ENCODE assay signal across 21 cellular contexts in genomic region chr1:91552091-91552490, GRCh38. TPM values are rescaled to one million over a fixed set of nuclear protein-coding genes. Genes with fewer than 3 reads are reported as not detected.
DNase-seq lines count a peak whose midpoint lies in the region; ATAC-seq and TF ChIP-seq lines count a peak whose summit lies in the region.
"Had no signal": no experiment of that assay in that cellular context is flagged by ENCODE, and none has a peak within 500 bp of the region (broad histone marks: within the 10 kb centered on the region; RNA-seq: fewer than 3 reads in every experiment).

No MANE protein-coding gene starts in this region.

- TF ChIP-seq POLR2A in vagina (IDR thresholded peaks at IDR 0.05) = no peak
- no peak for TF ChIP-seq POLR2A in gastrocnemius medialis (IDR thresholded peaks at IDR 0.05)

- intact Hi-C loops in activated T-helper 1 cell treated with anti-CD3 and anti-CD28 coated beads, Interleukin-12 subunit alpha, Interleukin-12 subunit beta, Interleukin-2, Interleukin-4 antibody, amounts not matched to agents 30 ng/mL and 10 ng/mL and 1 ng/mL, durations not matched to agents 14 hours and 24 hours and 36 hours (cut with micrococcal nuclease) = loop anchor here (10.0 kb wide), 1 partner anchor 933 kb away; the partner anchor contains the start of gene GFI1
- intact Hi-C loops in vagina (cut with DNase I) (no loop called here), gastrocnemius medialis (cut with DNase I; ENCODE audit: low total_unique reads) (no loop called here)

- H3K27me3 Mint-ChIP-seq in stimulated activated naive CD8-positive, alpha-beta T cell treated with anti-CD3 and anti-CD28 coated beads, Interleukin-15, Interleukin-2, amounts not matched to agents 100 ng/mL and 50 ng/mL, for 24 hours = no peaks in the 10 kb centered on the region
- H3K27me3 Mint-ChIP-seq in activated T-helper 1 cell treated with anti-CD3 and anti-CD28 coated beads, Interleukin-12 subunit alpha, Interleukin-12 subunit beta, Interleukin-2, Interleukin-4 antibody, amounts not matched to agents 30 ng/mL and 10 ng/mL and 1 ng/mL, durations not matched to agents 14 hours and 24 hours and 36 hours (ENCODE audit: insufficient read depth) = no peaks in the 10 kb centered on the region

- TF ChIP-seq CTCF in fibroblast of pulmonary artery (IDR thresholded peaks at IDR 0.05; ENCODE audit: low read length, missing control alignments) (no peak), vagina (IDR thresholded peaks at IDR 0.05) (no peak), BE2C (IDR thresholded peaks at IDR 0.05; ENCODE audit: low read depth, low read length) (no peak), gastrocnemius medialis (IDR thresholded peaks at IDR 0.05 in 4 of 5, conservative IDR thresholded peaks at IDR 0.05 in 1 of 5) (no peak)

- H3K36me3 ChIP-seq in vagina (no peaks in the 10 kb centered on the region), BE2C (no peaks in the 10 kb centered on the region), gastrocnemius medialis (no peaks in the 10 kb centered on the region)
- H3K36me3 ChIP-seq: spleen, tibial nerve had no signal

- H3K4me1 ChIP-seq in vagina (peaks cover 44% of the 10 kb centered on the region), BE2C (no peaks in the 10 kb centered on the region), gastrocnemius medialis (peaks cover 0 to 7% of the 10 kb centered on the region in 2 donors)

- H3K4me3 Mint-ChIP-seq in stimulated activated naive CD8-positive, alpha-beta T cell treated with anti-CD3 and anti-CD28 coated beads, Interleukin-15, Interleukin-2, amounts not matched to agents 100 ng/mL and 50 ng/mL, for 24 hours = no peak overlapping the region
- H3K4me3 Mint-ChIP-seq in activated T-helper 1 cell treated with anti-CD3 and anti-CD28 coated beads, Interleukin-12 subunit alpha, Interleukin-12 subunit beta, Interleukin-2, Interleukin-4 antibody, amounts not matched to agents 30 ng/mL and 10 ng/mL and 1 ng/mL, durations not matched to agents 14 hours and 24 hours and 36 hours = peak overlapping the region; percentile 1
- H3K4me3 Mint-ChIP-seq: activated naive CD4-positive, alpha-beta T cell treated with anti-CD3 and anti-CD28 coated beads for 36 hours; stimulated activated naive CD8-positive, alpha-beta T cell treated with anti-CD3 and anti-CD28 coated beads, Interleukin-15, amount 100 ng/mL, for 72 hours had no signal

- peaks cover 95% of the 10 kb centered on the region for H3K4me1 Mint-ChIP-seq in stimulated activated naive CD8-positive, alpha-beta T cell treated with anti-CD3 and anti-CD28 coated beads, Interleukin-15, Interleukin-2, amounts not matched to agents 100 ng/mL and 50 ng/mL, for 24 hours (ENCODE audit: low read depth)
- H3K4me1 Mint-ChIP-seq in activated T-helper 1 cell treated with anti-CD3 and anti-CD28 coated beads, Interleukin-12 subunit alpha, Interleukin-12 subunit beta, Interleukin-2, Interleukin-4 antibody, amounts not matched to agents 30 ng/mL and 10 ng/mL and 1 ng/mL, durations not matched to agents 14 hours and 24 hours and 36 hours (ENCODE audit: low read depth) = peaks cover 98% of the 10 kb centered on the region

- H3K36me3 Mint-ChIP-seq in stimulated activated naive CD8-positive, alpha-beta T cell treated with anti-CD3 and anti-CD28 coated beads, Interleukin-15, Interleukin-2, amounts not matched to agents 100 ng/mL and 50 ng/mL, for 24 hours (ENCODE audit: low read depth) = no peaks in the 10 kb centered on the region
- peaks cover 7% of the 10 kb centered on the region for H3K36me3 Mint-ChIP-seq in activated T-helper 1 cell treated with anti-CD3 and anti-CD28 coated beads, Interleukin-12 subunit alpha, Interleukin-12 subunit beta, Interleukin-2, Interleukin-4 antibody, amounts not matched to agents 30 ng/mL and 10 ng/mL and 1 ng/mL, durations not matched to agents 14 hours and 24 hours and 36 hours (ENCODE audit: low read depth)

- H3K27ac ChIP-seq in vagina (peak overlapping the region; percentile 72), gastrocnemius medialis (peak overlapping the region in 1 of 4 donors; percentile 4)

- in situ Hi-C loops in gastrocnemius medialis (cut with MboI; ENCODE audit: low sequenced_read_pairs in 4 of 4) = no loop called here

- H3K9me3 ChIP-seq in vagina = no peaks in the 10 kb centered on the region
- no peaks in the 10 kb centered on the region for H3K9me3 ChIP-seq in BE2C
- no peaks in the 10 kb centered on the region for H3K9me3 ChIP-seq in gastrocnemius medialis
- H3K9me3 ChIP-seq: tibial nerve had no signal

- H3K27me3 ChIP-seq in vagina = no peaks in the 10 kb centered on the region
- no peaks in the 10 kb centered on the region for H3K27me3 ChIP-seq in BE2C
- H3K27me3 ChIP-seq in gastrocnemius medialis = no peaks in the 10 kb centered on the region
- H3K27me3 ChIP-seq: spleen, tibial nerve had no signal

- no peaks in the 10 kb centered on the region for H3K9me3 Mint-ChIP-seq in stimulated activated naive CD8-positive, alpha-beta T cell treated with anti-CD3 and anti-CD28 coated beads, Interleukin-15, Interleukin-2, amounts not matched to agents 100 ng/mL and 50 ng/mL, for 24 hours
- H3K9me3 Mint-ChIP-seq in activated T-helper 1 cell treated with anti-CD3 and anti-CD28 coated beads, Interleukin-12 subunit alpha, Interleukin-12 subunit beta, Interleukin-2, Interleukin-4 antibody, amounts not matched to agents 30 ng/mL and 10 ng/mL and 1 ng/mL, durations not matched to agents 14 hours and 24 hours and 36 hours = peaks cover 9% of the 10 kb centered on the region
- H3K9me3 Mint-ChIP-seq: stimulated activated naive CD8-positive, alpha-beta T cell treated with anti-CD3 and anti-CD28 coated beads, Interleukin-15, amount 100 ng/mL, for 72 hours had no signal

- H3K27ac Mint-ChIP-seq in stimulated activated naive CD8-positive, alpha-beta T cell treated with anti-CD3 and anti-CD28 coated beads, Interleukin-15, Interleukin-2, amounts not matched to agents 100 ng/mL and 50 ng/mL, for 24 hours = peak overlapping the region; percentile 47
- no peak overlapping the region for H3K27ac Mint-ChIP-seq in activated T-helper 1 cell treated with anti-CD3 and anti-CD28 coated beads, Interleukin-12 subunit alpha, Interleukin-12 subunit beta, Interleukin-2, Interleukin-4 antibody, amounts not matched to agents 30 ng/mL and 10 ng/mL and 1 ng/mL, durations not matched to agents 14 hours and 24 hours and 36 hours
- H3K27ac Mint-ChIP-seq: activated naive CD4-positive, alpha-beta T cell treated with anti-CD3 and anti-CD28 coated beads for 36 hours; stimulated activated naive CD8-positive, alpha-beta T cell treated with anti-CD3 and anti-CD28 coated beads, Interleukin-15, amount 100 ng/mL, for 72 hours had no signal

- no peak overlapping the region for H3K4me3 ChIP-seq in fibroblast of pulmonary artery (replicated peaks; ENCODE audit: low read depth, low read length)
- no peak overlapping the region for H3K4me3 ChIP-seq in vagina
- no peak overlapping the region for H3K4me3 ChIP-seq in BE2C (ENCODE audit: low read depth, low read length)
- H3K4me3 ChIP-seq in gastrocnemius medialis = no peak overlapping the region
- H3K4me3 ChIP-seq: spleen, tibial nerve had no signal

- no peak for ATAC-seq in stimulated activated naive CD8-positive, alpha-beta T cell treated with anti-CD3 and anti-CD28 coated beads, Interleukin-15, Interleukin-2, amounts not matched to agents 100 U/mL and 50 U/mL, for 24 hours
- ATAC-seq in GM18502 (IDR thresholded peaks at IDR 0.05; ENCODE audit: poor library complexity, unreplicated experiment) (no peak), gastrocnemius medialis (no peak)
- ATAC-seq: left cardiac atrium; Right ventricle myocardium inferior; stimulated activated naive CD8-positive, alpha-beta T cell treated with anti-CD3 and anti-CD28 coated beads, Interleukin-15, amount 100 ng/mL, for 72 hours had no signal

- DNase-seq in stimulated activated naive CD8-positive, alpha-beta T cell treated with anti-CD3 and anti-CD28 coated beads, Interleukin-15, Interleukin-2, amounts not matched to agents 100 U/mL and 50 U/mL, for 24 hours = no peak
- no peak for DNase-seq in activated T-helper 1 cell treated with anti-CD3 and anti-CD28 coated beads, Interleukin-12 subunit alpha, Interleukin-12 subunit beta, Interleukin-2, Interleukin-4 antibody, amounts not matched to agents 30 ng/mL and 10 ng/mL and 1 ng/mL, durations not matched to agents 14 hours and 24 hours and 36 hours (ENCODE audit: low spot score)
- DNase-seq in fibroblast of pulmonary artery (ENCODE audit: low read depth) (peak; percentile 11), vagina (ENCODE audit: extremely low spot score in 2 of 2) (no peak), BE2C (no peak), gastrocnemius medialis (no peak)
- DNase-seq: activated CD4-positive, CD25-positive, alpha-beta regulatory T cell treated with anti-CD3 and anti-CD28 coated beads, Interleukin-2, amount 50 U/mL, for 72 hours; activated naive CD4-positive, alpha-beta T cell treated with anti-CD3 and anti-CD28 coated beads for 36 hours; COR-L47; effector CD4-positive, alpha-beta T cell; left cardiac atrium; NCI-H1092; NCI-H1930; NCI-H345; spleen; stimulated activated CD4-positive, alpha-beta T cell treated with anti-CD3 and anti-CD28 coated beads, Interleukin-4, amount 100 ng/mL, for 1 hour; stimulated activated naive CD8-positive, alpha-beta T cell treated with anti-CD3 and anti-CD28 coated beads, Interleukin-15, amount 100 ng/mL, for 72 hours had no signal

RNA-seq across cellular contexts. Expression of gene CDC7, which starts 51.4 kb away (rescaled TPM):
- total RNA-seq in activated T-helper 1 cell treated with anti-CD3 and anti-CD28 coated beads, Interleukin-12 subunit alpha, Interleukin-12 subunit beta, Interleukin-2, Interleukin-4 antibody, amounts not matched to agents 30 ng/mL and 10 ng/mL and 1 ng/mL, durations not matched to agents 14 hours and 24 hours and 36 hours = 19.9 and 23.1 TPM in 2 replicates
- 3.4 TPM for total RNA-seq in vagina
- polyA plus RNA-seq in BE2C (2012; ENCODE audit: insufficient read depth, insufficient read length, low read depth) = 6.7 TPM
- total RNA-seq in gastrocnemius medialis = under 1 TPM in 3 of 4 donors, not detected in 1; 0.10 to 0.44 (median 0.20) TPM
